Comparison of ENCODE assay signal across 37 cellular contexts in genomic region chr2:220885593-220885992, GRCh38.
A peak's percentile ranks its signal among the peaks of the same experiment; 100 is the strongest.
DNase-seq lines count a peak whose midpoint lies in the region; ATAC-seq, FAIRE-seq and TF ChIP-seq lines count a peak whose summit lies in the region.
"Had no signal": no experiment of that assay in that cellular context is flagged by ENCODE, and none has a peak within 500 bp of the region (broad histone marks: within the 10 kb centered on the region; RNA-seq: fewer than 3 reads in every experiment).

No MANE protein-coding gene starts in this region.

- H3K18ac ChIP-seq in mesendoderm (ENCODE audit: low read length): no peak overlapping the region

- H3K4me3 ChIP-seq in HEK293 (ENCODE audit: low read depth, low read length) (no peak overlapping the region), GM12878 (no peak overlapping the region), mesendoderm (ENCODE audit: low read length) (no peak overlapping the region)
- H3K4me3 ChIP-seq: A549; BLaER1; BLaER1 treated with 17β-estradiol and CSF1 and Interleukin-3, amounts not matched to agents 10 nM and 100 nM had no signal

- no peaks in the 10 kb centered on the region for H3K36me3 Mint-ChIP-seq in activated naive CD4-positive, alpha-beta T cell treated with anti-CD3 and anti-CD28 coated beads, Interleukin-2, amount 10 ng/mL, durations not matched to agents 7 days and 5 days
- H3K36me3 Mint-ChIP-seq in activated naive CD4-positive, alpha-beta T cell treated with anti-CD3 and anti-CD28 coated beads for 36 hours (ENCODE audit: low read depth): no peaks in the 10 kb centered on the region
- H3K36me3 Mint-ChIP-seq: CD14-positive monocyte; CD4-positive, alpha-beta memory T cell; CD4-positive, CD25-positive, alpha-beta regulatory T cell; CD8-positive, alpha-beta memory T cell; CD8-positive, alpha-beta T cell had no signal

- no peak for TF ChIP-seq RAD21 in GM12878 (IDR thresholded peaks at IDR 0.05; ENCODE audit: insufficient read depth, low read depth, low read length)

- no peak for FAIRE-seq in GM12878 (lab: Jason Lieb, UNC)
- FAIRE-seq: A204.1, A549, D721Med had no signal

- TF ChIP-seq CTCF in HEK293 (tag by site-specific recombination; IDR thresholded peaks at IDR 0.05) (no peak), GM12878 (IDR thresholded peaks at IDR 0.05 in 2 of 3, conservative IDR thresholded peaks at IDR 0.05 in 1 of 3; ENCODE audit: control insufficient read depth in 2 of 3, extremely low read depth in 1 of 3, insufficient read depth in 1 of 3, low read depth in 3 of 3, low read length in 3 of 3) (no peak)

- H3K23ac ChIP-seq in mesendoderm (ENCODE audit: low read length): no peak overlapping the region

- SMC1A ChIA-PET in GM12878 (lab: Charles Lee; ENCODE audit: uncharacterized antibody, unreplicated experiment): no interaction called here

- no TSS peak for BruUV-seq in GM12878 (replicated peaks; lab: Mats Ljungman, UMichigan)

- H4K20me1 ChIP-seq in GM12878 (ENCODE audit: control insufficient read depth, insufficient read depth): no peaks in the 10 kb centered on the region
- H4K20me1 ChIP-seq: BLaER1; BLaER1 treated with 17β-estradiol and CSF1 and Interleukin-3, amounts not matched to agents 10 nM and 100 nM had no signal

- TF ChIP-seq EP300 in GM12878 (IDR thresholded peaks at IDR 0.05; ENCODE audit: borderline replicate concordance in 1 of 2, control insufficient read depth in 1 of 2, low read depth in 2 of 2, low read length in 2 of 2): no peak

- H3K27ac ChIP-seq in HEK293 (ENCODE audit: extremely low read depth, low read depth, low read length) (no peak overlapping the region), GM12878 (ENCODE audit: control insufficient read depth, insufficient read depth) (no peak overlapping the region), mesendoderm (ENCODE audit: low read depth, low read length) (no peak overlapping the region)
- H3K27ac ChIP-seq: 22Rv1; A549; BLaER1; BLaER1 treated with 17β-estradiol and CSF1 and Interleukin-3, amounts not matched to agents 10 nM and 100 nM; C4-2B had no signal

- H3K4me2 ChIP-seq in GM12878 (ENCODE audit: control insufficient read depth, insufficient read depth): no peak overlapping the region
- H3K4me2 ChIP-seq in mesendoderm (ENCODE audit: low read length): no peak overlapping the region
- H3K4me2 ChIP-seq: A549, BLaER1 had no signal

- POLR2A ChIA-PET in HEK293 (lab: Yijun Ruan, JAX) (no interaction called here), GM12878 (lab: Charles Lee) (interaction anchor here (0.6 kb wide), 1 partner anchor 382 kb away, joined by 3 read pairs; no protein-coding TSS in a partner anchor)

- TF ChIP-seq POLR2A in GM12878 (IDR thresholded peaks at IDR 0.05; ENCODE audit: low read depth, low read length): no peak

- H3K27me3 Mint-ChIP-seq in activated naive CD4-positive, alpha-beta T cell treated with anti-CD3 and anti-CD28 coated beads, Interleukin-2, amount 10 ng/mL, durations not matched to agents 7 days and 5 days: no peaks in the 10 kb centered on the region
- H3K27me3 Mint-ChIP-seq in activated naive CD4-positive, alpha-beta T cell treated with anti-CD3 and anti-CD28 coated beads for 36 hours (ENCODE audit: low read depth): peaks cover 3% of the 10 kb centered on the region
- H3K27me3 Mint-ChIP-seq: CD4-positive, alpha-beta T cell; CD4-positive, CD25-positive, alpha-beta regulatory T cell had no signal

- intact Hi-C loops in activated naive CD4-positive, alpha-beta T cell treated with anti-CD3 and anti-CD28 coated beads for 36 hours (cut with micrococcal nuclease): no loop called here
- intact Hi-C loops in GM12878 (cut with micrococcal nuclease; ENCODE audit: unreplicated experiment): loop anchor here (10.0 kb wide), 1 partner anchor 689 kb away; the partner anchor contains the start of gene EPHA4

- 15% methylated on average over 4 of the region's 4 CpGs for WGBS in GM12878 (ENCODE audit: insufficient coverage, insufficient replicate concordance, low lambda C conversion rate, missing lambda C conversion rate)
- WGBS in mesendoderm (ENCODE audit: extremely low coverage, insufficient coverage, low lambda C conversion rate): no CpG with 5 or more reads among the region's 4 CpGs

- no peak for DNase-seq in activated naive CD4-positive, alpha-beta T cell treated with anti-CD3 and anti-CD28 coated beads, Interleukin-2, amount 10 ng/mL, durations not matched to agents 7 days and 5 days
- no peak for DNase-seq in activated naive CD4-positive, alpha-beta T cell treated with anti-CD3 and anti-CD28 coated beads for 36 hours
- DNase-seq in GM12878 (ENCODE audit: low read depth, low spot score) (peak; percentile 2), mesendoderm (peak; percentile 42), A172 (ENCODE audit: low spot score) (no peak), NCI-H2081 treated with DMSO at 0.1 percent for 48 hours (lab: John Stamatoyannopoulos, UW) (no peak)
- DNase-seq: 8988T; ACHN; AML-193; BE2C; C1 segment of cervical spinal cord; Caco-2; Calu3; CD4-positive, alpha-beta memory T cell; CD4-positive, alpha-beta T cell; CD4-positive, CD25-positive, alpha-beta regulatory T cell; CD8-positive, alpha-beta memory T cell; CD8-positive, alpha-beta T cell; COR-L47; DMS 273 treated with DMSO at 0.1 percent for 48 hours; DMS153; DMS53; DMS79; DMS79 treated with DMSO at 0.1 percent for 48 hours; DND-41; EL had no signal

- H3K4me3 Mint-ChIP-seq in activated naive CD4-positive, alpha-beta T cell treated with anti-CD3 and anti-CD28 coated beads, Interleukin-2, amount 10 ng/mL, durations not matched to agents 7 days and 5 days: no peak overlapping the region
- no peak overlapping the region for H3K4me3 Mint-ChIP-seq in activated naive CD4-positive, alpha-beta T cell treated with anti-CD3 and anti-CD28 coated beads for 36 hours
- H3K4me3 Mint-ChIP-seq: B cell; CD14-positive monocyte; CD4-positive, alpha-beta memory T cell; CD4-positive, alpha-beta T cell; CD4-positive, CD25-positive, alpha-beta regulatory T cell; CD8-positive, alpha-beta memory T cell; CD8-positive, alpha-beta T cell had no signal

- no peaks in the 10 kb centered on the region for H3K27me3 ChIP-seq in GM12878 (replicated peaks in 1 of 2; ENCODE audit: control insufficient read depth in 2 of 2, insufficient read depth in 2 of 2, low read length in 1 of 2)
- H3K27me3 ChIP-seq in mesendoderm (ENCODE audit: insufficient read depth, low read length, poor library complexity): no peaks in the 10 kb centered on the region
- H3K27me3 ChIP-seq: BE2C; BLaER1; BLaER1 treated with 17β-estradiol and CSF1 and Interleukin-3, amounts not matched to agents 10 nM and 100 nM had no signal

- H3K36me3 ChIP-seq in HEK293 (ENCODE audit: control insufficient read depth in 2 of 2, insufficient read depth in 1 of 2, low read length in 2 of 2) (no peaks in the 10 kb centered on the region), GM12878 (ENCODE audit: control insufficient read depth in 2 of 2, insufficient read depth in 2 of 2, low read length in 1 of 2) (no peaks in the 10 kb centered on the region), mesendoderm (ENCODE audit: control insufficient read depth, insufficient read depth, low read length) (no peaks in the 10 kb centered on the region)
- H3K36me3 ChIP-seq: BE2C; BLaER1; BLaER1 treated with 17β-estradiol and CSF1 and Interleukin-3, amounts not matched to agents 10 nM and 100 nM had no signal

- H2BK15ac ChIP-seq in mesendoderm (replicated peaks; ENCODE audit: low read depth): no peak overlapping the region

- no peaks in the 10 kb centered on the region for H3K4me1 ChIP-seq in HEK293 (ENCODE audit: control insufficient read depth, insufficient read depth, low read length)
- H3K4me1 ChIP-seq in GM12878 (ENCODE audit: control insufficient read depth, insufficient read depth, low read length): no peaks in the 10 kb centered on the region
- H3K4me1 ChIP-seq in mesendoderm (ENCODE audit: control insufficient read depth, low read depth, low read length): peaks cover 2% of the 10 kb centered on the region
- H3K4me1 ChIP-seq: A549, BE2C, BLaER1, Caco-2 had no signal

- no peak overlapping the region for H3K4ac ChIP-seq in mesendoderm (ENCODE audit: low read depth, low read length)

- H2BK120ac ChIP-seq in mesendoderm (ENCODE audit: low read depth, low read length): no peak overlapping the region

- H2AK5ac ChIP-seq in mesendoderm (ENCODE audit: low read length): no peak overlapping the region

- no peak overlapping the region for H4K8ac ChIP-seq in mesendoderm (ENCODE audit: low read depth, low read length)

- H3K9ac ChIP-seq in GM12878 (ENCODE audit: control insufficient read depth, insufficient read depth, low read length): no peak overlapping the region
- H3K9ac ChIP-seq in mesendoderm (ENCODE audit: low read length): no peak overlapping the region
- H3K9ac ChIP-seq: BLaER1; BLaER1 treated with 17β-estradiol and CSF1 and Interleukin-3, amounts not matched to agents 10 nM and 100 nM had no signal

- peak overlapping the region; percentile 50 for H3K27ac Mint-ChIP-seq in activated naive CD4-positive, alpha-beta T cell treated with anti-CD3 and anti-CD28 coated beads, Interleukin-2, amount 10 ng/mL, durations not matched to agents 7 days and 5 days
- H3K27ac Mint-ChIP-seq in activated naive CD4-positive, alpha-beta T cell treated with anti-CD3 and anti-CD28 coated beads for 36 hours: no peak overlapping the region
- H3K27ac Mint-ChIP-seq: B cell; CD14-positive monocyte; CD4-positive, alpha-beta memory T cell; CD4-positive, alpha-beta T cell; CD4-positive, CD25-positive, alpha-beta regulatory T cell; CD8-positive, alpha-beta memory T cell; CD8-positive, alpha-beta T cell had no signal

- H3K9me3 ChIP-seq in HEK293 (ENCODE audit: control insufficient read depth, insufficient read depth, low read depth, low read length): no peaks in the 10 kb centered on the region
- no peaks in the 10 kb centered on the region for H3K9me3 ChIP-seq in GM12878 (replicated peaks; ENCODE audit: control insufficient read depth, insufficient read depth, low read length)
- H3K9me3 ChIP-seq: A549; BE2C; BLaER1; BLaER1 treated with 17β-estradiol and CSF1 and Interleukin-3, amounts not matched to agents 10 nM and 100 nM; Caco-2 had no signal

- no peaks in the 10 kb centered on the region for H3K79me2 ChIP-seq in GM12878 (ENCODE audit: control insufficient read depth, insufficient read depth, low read length)
- H3K79me2 ChIP-seq in mesendoderm (ENCODE audit: control insufficient read depth, insufficient read depth, low read length): no peaks in the 10 kb centered on the region

- H3K4me1 Mint-ChIP-seq in activated naive CD4-positive, alpha-beta T cell treated with anti-CD3 and anti-CD28 coated beads, Interleukin-2, amount 10 ng/mL, durations not matched to agents 7 days and 5 days: no peaks in the 10 kb centered on the region
- no peaks in the 10 kb centered on the region for H3K4me1 Mint-ChIP-seq in activated naive CD4-positive, alpha-beta T cell treated with anti-CD3 and anti-CD28 coated beads for 36 hours (ENCODE audit: low read depth)
- H3K4me1 Mint-ChIP-seq: B cell; CD14-positive monocyte; CD4-positive, alpha-beta memory T cell; CD4-positive, CD25-positive, alpha-beta regulatory T cell; CD8-positive, alpha-beta memory T cell had no signal

- no peaks in the 10 kb centered on the region for H3K9me3 Mint-ChIP-seq in activated naive CD4-positive, alpha-beta T cell treated with anti-CD3 and anti-CD28 coated beads, Interleukin-2, amount 10 ng/mL, durations not matched to agents 7 days and 5 days
- no peaks in the 10 kb centered on the region for H3K9me3 Mint-ChIP-seq in activated naive CD4-positive, alpha-beta T cell treated with anti-CD3 and anti-CD28 coated beads for 36 hours
- H3K9me3 Mint-ChIP-seq: CD4-positive, alpha-beta memory T cell; CD4-positive, alpha-beta T cell; CD8-positive, alpha-beta memory T cell; CD8-positive, alpha-beta T cell had no signal

- no peak overlapping the region for H3K56ac ChIP-seq in mesendoderm (ENCODE audit: low read length)

- no peak overlapping the region for H2BK5ac ChIP-seq in mesendoderm (ENCODE audit: low read length)

- no peak overlapping the region for H4K5ac ChIP-seq in mesendoderm (ENCODE audit: low read length)

- in situ Hi-C loops in GM12878 (cut with MboI): no loop called here

- H3K79me1 ChIP-seq in mesendoderm (ENCODE audit: low read length): no peaks in the 10 kb centered on the region

- ATAC-seq in GM12878 (peak; percentile 96), HG02973 (IDR thresholded peaks at IDR 0.05; ENCODE audit: unreplicated experiment) (no peak)
- ATAC-seq: A549; CD8-positive, alpha-beta T cell had no signal

- RAD21 ChIA-PET in GM12878 (lab: Charles Lee; ENCODE audit: unreplicated experiment): no interaction called here

- CTCF ChIA-PET in activated naive CD4-positive, alpha-beta T cell treated with anti-CD3 and anti-CD28 coated beads, Interleukin-2, amount 10 ng/mL, durations not matched to agents 7 days and 5 days (lab: Charles Lee): no interaction called here
- CTCF ChIA-PET in activated naive CD4-positive, alpha-beta T cell treated with anti-CD3 and anti-CD28 coated beads for 36 hours (lab: Charles Lee): no interaction called here
- CTCF ChIA-PET in HEK293 (lab: Yijun Ruan, JAX) (no interaction called here), GM12878 (lab: Yijun Ruan, JAX) (interaction anchor here (1.5 kb wide), 1 partner anchor 8 kb away, joined by 3 read pairs; no protein-coding TSS in a partner anchor)

- no peak overlapping the region for H2AFZ ChIP-seq in GM12878 (ENCODE audit: control insufficient read depth, low read depth, low read length)

Comparison
In these comparisons a context has a peak if more than half of its experiments do, and no peak if none do; other contexts are left out.
1. DNase-seq: peak in GM12878 (single experiment) and mesendoderm (single experiment); none in activated naive CD4-positive, alpha-beta T cell treated with anti-CD3 and anti-CD28 coated beads, Interleukin-2, amount 10 ng/mL, durations not matched to agents 7 days and 5 days (single experiment), activated naive CD4-positive, alpha-beta T cell treated with anti-CD3 and anti-CD28 coated beads for 36 hours (single experiment), A172 (single experiment) and NCI-H2081 treated with DMSO at 0.1 percent for 48 hours (single experiment).